ENCODE assay signal across 1 cellular context in the genomic region with DNA sequence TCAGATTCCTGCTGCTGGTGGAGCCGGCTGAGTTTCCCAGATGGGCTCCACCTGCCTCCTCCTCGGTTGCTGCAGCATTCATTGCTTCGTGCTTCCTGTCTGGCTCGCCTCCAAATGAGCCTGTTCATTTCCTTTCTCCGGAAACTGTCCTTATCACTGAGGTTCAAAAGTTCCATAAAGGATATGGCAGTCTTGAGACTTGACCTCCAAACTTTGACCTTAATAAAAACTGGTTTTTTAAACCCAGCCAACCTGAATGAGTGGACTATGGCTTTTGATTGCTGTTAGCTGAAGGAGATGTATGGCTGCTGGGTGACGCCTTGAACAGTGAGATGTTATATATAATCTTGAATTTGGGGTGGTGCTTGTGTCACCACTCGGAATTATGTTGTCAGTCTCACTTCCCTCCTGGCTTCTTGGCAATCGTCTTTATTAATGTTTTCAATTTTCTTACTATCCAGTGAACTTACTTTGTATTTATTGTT.
TF ChIP-seq lines count a peak whose summit lies in the region.

No MANE protein-coding gene starts in this region.

TF ChIP-seq in HepG2, 621 proteins besides CTCF, POLR2A, EP300 and RAD21 (continued from another document and continues in another):
- TF ChIP-seq, protein P1, sequence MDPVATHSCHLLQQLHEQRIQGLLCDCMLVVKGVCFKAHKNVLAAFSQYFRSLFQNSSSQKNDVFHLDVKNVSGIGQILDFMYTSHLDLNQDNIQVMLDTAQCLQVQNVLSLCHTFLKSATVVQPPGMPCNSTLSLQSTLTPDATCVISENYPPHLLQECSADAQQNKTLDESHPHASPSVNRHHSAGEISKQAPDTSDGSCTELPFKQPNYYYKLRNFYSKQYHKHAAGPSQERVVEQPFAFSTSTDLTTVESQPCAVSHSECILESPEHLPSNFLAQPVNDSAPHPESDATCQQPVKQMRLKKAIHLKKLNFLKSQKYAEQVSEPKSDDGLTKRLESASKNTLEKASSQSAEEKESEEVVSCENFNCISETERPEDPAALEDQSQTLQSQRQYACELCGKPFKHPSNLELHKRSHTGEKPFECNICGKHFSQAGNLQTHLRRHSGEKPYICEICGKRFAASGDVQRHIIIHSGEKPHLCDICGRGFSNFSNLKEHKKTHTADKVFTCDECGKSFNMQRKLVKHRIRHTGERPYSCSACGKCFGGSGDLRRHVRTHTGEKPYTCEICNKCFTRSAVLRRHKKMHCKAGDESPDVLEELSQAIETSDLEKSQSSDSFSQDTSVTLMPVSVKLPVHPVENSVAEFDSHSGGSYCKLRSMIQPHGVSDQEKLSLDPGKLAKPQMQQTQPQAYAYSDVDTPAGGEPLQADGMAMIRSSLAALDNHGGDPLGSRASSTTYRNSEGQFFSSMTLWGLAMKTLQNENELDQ (CRISPR knock-in tag; IDR thresholded peaks at IDR 0.05; ENCODE audit: borderline replicate concordance): no peak
- TF ChIP-seq KLF12 (CRISPR knock-in tag; IDR thresholded peaks at IDR 0.05; ENCODE audit: borderline replicate concordance) (no peak), RFXAP (CRISPR knock-in tag; IDR thresholded peaks at IDR 0.05; ENCODE audit: borderline replicate concordance) (no peak), ZFP82 (CRISPR knock-in tag; IDR thresholded peaks at IDR 0.05; ENCODE audit: borderline replicate concordance) (no peak), TEAD2 (CRISPR knock-in tag; IDR thresholded peaks at IDR 0.05) (no peak), FOSL2 (CRISPR knock-in tag; IDR thresholded peaks at IDR 0.05) (peak; percentile 45), ZKSCAN1 (IDR thresholded peaks at IDR 0.05; ENCODE audit: low read length) (no peak), TAF1 (CRISPR knock-in tag; IDR thresholded peaks at IDR 0.05) (no peak), ZNF572 (CRISPR knock-in tag; IDR thresholded peaks at IDR 0.05) (no peak), HNRNPK (IDR thresholded peaks at IDR 0.05; ENCODE audit: low read depth, low read length, poor library complexity, severe bottlenecking) (no peak), HCFC1 (IDR thresholded peaks at IDR 0.05; ENCODE audit: low read depth, low read length) (no peak), FOXK1 (CRISPR knock-in tag; IDR thresholded peaks at IDR 0.05; ENCODE audit: borderline replicate concordance, low read depth) (no peak), MED13 (CRISPR knock-in tag; IDR thresholded peaks at IDR 0.05) (no peak), ZFAT (CRISPR knock-in tag; conservative IDR thresholded peaks at IDR 0.05) (no peak), HDAC1 (CRISPR knock-in tag; IDR thresholded peaks at IDR 0.05) (peak; percentile 64; the same call in 1 of the 2 replicates), SNAPC2 (CRISPR knock-in tag; IDR thresholded peaks at IDR 0.05) (no peak), SIX4 (CRISPR knock-in tag; IDR thresholded peaks at IDR 0.05) (no peak), ZSCAN25 (CRISPR knock-in tag; IDR thresholded peaks at IDR 0.05) (no peak), STAG1 (CRISPR knock-in tag; IDR thresholded peaks at IDR 0.05) (no peak), RNF2 (conservative IDR thresholded peaks at IDR 0.05; ENCODE audit: low read depth) (no peak), KDM5B (CRISPR knock-in tag; IDR thresholded peaks at IDR 0.05; ENCODE audit: borderline replicate concordance) (no peak), PAX8 (CRISPR knock-in tag; IDR thresholded peaks at IDR 0.05; ENCODE audit: borderline replicate concordance) (no peak), ZNF839 (CRISPR knock-in tag; IDR thresholded peaks at IDR 0.05; ENCODE audit: borderline replicate concordance) (no peak), TAF15 (IDR thresholded peaks at IDR 0.05; ENCODE audit: low read depth, low read length, poor library complexity, severe bottlenecking) (no peak), KDM4B (CRISPR knock-in tag; IDR thresholded peaks at IDR 0.05) (no peak), SAFB2 (CRISPR knock-in tag; IDR thresholded peaks at IDR 0.05; ENCODE audit: borderline replicate concordance, low read depth) (no peak), ZNF737 (CRISPR knock-in tag; IDR thresholded peaks at IDR 0.05; ENCODE audit: borderline replicate concordance) (no peak), ZNF7 (CRISPR knock-in tag; IDR thresholded peaks at IDR 0.05) (no peak), CEBPB (IDR thresholded peaks at IDR 0.05; ENCODE audit: borderline replicate concordance, low read depth, low read length) (no peak), ZNF3 (CRISPR knock-in tag; IDR thresholded peaks at IDR 0.05) (no peak), ZFP36L1 (CRISPR knock-in tag; IDR thresholded peaks at IDR 0.05) (no peak), PLRG1 (conservative IDR thresholded peaks at IDR 0.05) (no peak), ZNF30 (CRISPR knock-in tag; IDR thresholded peaks at IDR 0.05) (no peak), ZBTB20 (CRISPR knock-in tag; IDR thresholded peaks at IDR 0.05; ENCODE audit: borderline replicate concordance, low read depth) (no peak), SUZ12 (IDR thresholded peaks at IDR 0.05; ENCODE audit: low read depth, low read length) (no peak), MZF1 (CRISPR knock-in tag; IDR thresholded peaks at IDR 0.05; ENCODE audit: borderline replicate concordance) (no peak), TCF12 (IDR thresholded peaks at IDR 0.05) (no peak), TCF12 (CRISPR knock-in tag; IDR thresholded peaks at IDR 0.05) (no peak)
- TF ChIP-seq, protein P2, sequence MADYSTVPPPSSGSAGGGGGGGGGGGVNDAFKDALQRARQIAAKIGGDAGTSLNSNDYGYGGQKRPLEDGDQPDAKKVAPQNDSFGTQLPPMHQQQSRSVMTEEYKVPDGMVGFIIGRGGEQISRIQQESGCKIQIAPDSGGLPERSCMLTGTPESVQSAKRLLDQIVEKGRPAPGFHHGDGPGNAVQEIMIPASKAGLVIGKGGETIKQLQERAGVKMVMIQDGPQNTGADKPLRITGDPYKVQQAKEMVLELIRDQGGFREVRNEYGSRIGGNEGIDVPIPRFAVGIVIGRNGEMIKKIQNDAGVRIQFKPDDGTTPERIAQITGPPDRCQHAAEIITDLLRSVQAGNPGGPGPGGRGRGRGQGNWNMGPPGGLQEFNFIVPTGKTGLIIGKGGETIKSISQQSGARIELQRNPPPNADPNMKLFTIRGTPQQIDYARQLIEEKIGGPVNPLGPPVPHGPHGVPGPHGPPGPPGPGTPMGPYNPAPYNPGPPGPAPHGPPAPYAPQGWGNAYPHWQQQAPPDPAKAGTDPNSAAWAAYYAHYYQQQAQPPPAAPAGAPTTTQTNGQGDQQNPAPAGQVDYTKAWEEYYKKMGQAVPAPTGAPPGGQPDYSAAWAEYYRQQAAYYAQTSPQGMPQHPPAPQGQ (CRISPR knock-in tag; IDR thresholded peaks at IDR 0.05; ENCODE audit: borderline replicate concordance): no peak
- TF ChIP-seq, protein P3, sequence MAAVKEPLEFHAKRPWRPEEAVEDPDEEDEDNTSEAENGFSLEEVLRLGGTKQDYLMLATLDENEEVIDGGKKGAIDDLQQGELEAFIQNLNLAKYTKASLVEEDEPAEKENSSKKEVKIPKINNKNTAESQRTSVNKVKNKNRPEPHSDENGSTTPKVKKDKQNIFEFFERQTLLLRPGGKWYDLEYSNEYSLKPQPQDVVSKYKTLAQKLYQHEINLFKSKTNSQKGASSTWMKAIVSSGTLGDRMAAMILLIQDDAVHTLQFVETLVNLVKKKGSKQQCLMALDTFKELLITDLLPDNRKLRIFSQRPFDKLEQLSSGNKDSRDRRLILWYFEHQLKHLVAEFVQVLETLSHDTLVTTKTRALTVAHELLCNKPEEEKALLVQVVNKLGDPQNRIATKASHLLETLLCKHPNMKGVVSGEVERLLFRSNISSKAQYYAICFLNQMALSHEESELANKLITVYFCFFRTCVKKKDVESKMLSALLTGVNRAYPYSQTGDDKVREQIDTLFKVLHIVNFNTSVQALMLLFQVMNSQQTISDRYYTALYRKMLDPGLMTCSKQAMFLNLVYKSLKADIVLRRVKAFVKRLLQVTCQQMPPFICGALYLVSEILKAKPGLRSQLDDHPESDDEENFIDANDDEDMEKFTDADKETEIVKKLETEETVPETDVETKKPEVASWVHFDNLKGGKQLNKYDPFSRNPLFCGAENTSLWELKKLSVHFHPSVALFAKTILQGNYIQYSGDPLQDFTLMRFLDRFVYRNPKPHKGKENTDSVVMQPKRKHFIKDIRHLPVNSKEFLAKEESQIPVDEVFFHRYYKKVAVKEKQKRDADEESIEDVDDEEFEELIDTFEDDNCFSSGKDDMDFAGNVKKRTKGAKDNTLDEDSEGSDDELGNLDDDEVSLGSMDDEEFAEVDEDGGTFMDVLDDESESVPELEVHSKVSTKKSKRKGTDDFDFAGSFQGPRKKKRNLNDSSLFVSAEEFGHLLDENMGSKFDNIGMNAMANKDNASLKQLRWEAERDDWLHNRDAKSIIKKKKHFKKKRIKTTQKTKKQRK (IDR thresholded peaks at IDR 0.05; ENCODE audit: low read length): no peak
- TF ChIP-seq, protein P4, sequence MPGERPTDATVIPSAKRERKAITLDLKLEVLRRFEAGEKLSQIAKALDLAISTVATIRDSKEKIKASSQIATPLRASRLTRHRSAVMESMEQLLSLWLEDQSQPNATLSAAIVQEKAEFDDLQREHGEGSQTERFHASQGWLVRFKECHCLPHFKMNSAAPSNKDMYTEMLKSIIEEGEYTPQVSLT (CRISPR knock-in tag; IDR thresholded peaks at IDR 0.05; ENCODE audit: borderline replicate concordance, low read depth): no peak
- TF ChIP-seq, protein P5, sequence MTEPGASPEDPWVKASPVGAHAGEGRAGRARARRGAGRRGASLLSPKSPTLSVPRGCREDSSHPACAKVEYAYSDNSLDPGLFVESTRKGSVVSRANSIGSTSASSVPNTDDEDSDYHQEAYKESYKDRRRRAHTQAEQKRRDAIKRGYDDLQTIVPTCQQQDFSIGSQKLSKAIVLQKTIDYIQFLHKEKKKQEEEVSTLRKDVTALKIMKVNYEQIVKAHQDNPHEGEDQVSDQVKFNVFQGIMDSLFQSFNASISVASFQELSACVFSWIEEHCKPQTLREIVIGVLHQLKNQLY (CRISPR knock-in tag; IDR thresholded peaks at IDR 0.05): peak; percentile 42; the same call in 1 of the 2 replicates
- TF ChIP-seq, protein P6, sequence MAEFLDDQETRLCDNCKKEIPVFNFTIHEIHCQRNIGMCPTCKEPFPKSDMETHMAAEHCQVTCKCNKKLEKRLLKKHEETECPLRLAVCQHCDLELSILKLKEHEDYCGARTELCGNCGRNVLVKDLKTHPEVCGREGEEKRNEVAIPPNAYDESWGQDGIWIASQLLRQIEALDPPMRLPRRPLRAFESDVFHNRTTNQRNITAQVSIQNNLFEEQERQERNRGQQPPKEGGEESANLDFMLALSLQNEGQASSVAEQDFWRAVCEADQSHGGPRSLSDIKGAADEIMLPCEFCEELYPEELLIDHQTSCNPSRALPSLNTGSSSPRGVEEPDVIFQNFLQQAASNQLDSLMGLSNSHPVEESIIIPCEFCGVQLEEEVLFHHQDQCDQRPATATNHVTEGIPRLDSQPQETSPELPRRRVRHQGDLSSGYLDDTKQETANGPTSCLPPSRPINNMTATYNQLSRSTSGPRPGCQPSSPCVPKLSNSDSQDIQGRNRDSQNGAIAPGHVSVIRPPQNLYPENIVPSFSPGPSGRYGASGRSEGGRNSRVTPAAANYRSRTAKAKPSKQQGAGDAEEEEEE (CRISPR knock-in tag; IDR thresholded peaks at IDR 0.05; ENCODE audit: borderline replicate concordance): no peak
- TF ChIP-seq, protein P7, sequence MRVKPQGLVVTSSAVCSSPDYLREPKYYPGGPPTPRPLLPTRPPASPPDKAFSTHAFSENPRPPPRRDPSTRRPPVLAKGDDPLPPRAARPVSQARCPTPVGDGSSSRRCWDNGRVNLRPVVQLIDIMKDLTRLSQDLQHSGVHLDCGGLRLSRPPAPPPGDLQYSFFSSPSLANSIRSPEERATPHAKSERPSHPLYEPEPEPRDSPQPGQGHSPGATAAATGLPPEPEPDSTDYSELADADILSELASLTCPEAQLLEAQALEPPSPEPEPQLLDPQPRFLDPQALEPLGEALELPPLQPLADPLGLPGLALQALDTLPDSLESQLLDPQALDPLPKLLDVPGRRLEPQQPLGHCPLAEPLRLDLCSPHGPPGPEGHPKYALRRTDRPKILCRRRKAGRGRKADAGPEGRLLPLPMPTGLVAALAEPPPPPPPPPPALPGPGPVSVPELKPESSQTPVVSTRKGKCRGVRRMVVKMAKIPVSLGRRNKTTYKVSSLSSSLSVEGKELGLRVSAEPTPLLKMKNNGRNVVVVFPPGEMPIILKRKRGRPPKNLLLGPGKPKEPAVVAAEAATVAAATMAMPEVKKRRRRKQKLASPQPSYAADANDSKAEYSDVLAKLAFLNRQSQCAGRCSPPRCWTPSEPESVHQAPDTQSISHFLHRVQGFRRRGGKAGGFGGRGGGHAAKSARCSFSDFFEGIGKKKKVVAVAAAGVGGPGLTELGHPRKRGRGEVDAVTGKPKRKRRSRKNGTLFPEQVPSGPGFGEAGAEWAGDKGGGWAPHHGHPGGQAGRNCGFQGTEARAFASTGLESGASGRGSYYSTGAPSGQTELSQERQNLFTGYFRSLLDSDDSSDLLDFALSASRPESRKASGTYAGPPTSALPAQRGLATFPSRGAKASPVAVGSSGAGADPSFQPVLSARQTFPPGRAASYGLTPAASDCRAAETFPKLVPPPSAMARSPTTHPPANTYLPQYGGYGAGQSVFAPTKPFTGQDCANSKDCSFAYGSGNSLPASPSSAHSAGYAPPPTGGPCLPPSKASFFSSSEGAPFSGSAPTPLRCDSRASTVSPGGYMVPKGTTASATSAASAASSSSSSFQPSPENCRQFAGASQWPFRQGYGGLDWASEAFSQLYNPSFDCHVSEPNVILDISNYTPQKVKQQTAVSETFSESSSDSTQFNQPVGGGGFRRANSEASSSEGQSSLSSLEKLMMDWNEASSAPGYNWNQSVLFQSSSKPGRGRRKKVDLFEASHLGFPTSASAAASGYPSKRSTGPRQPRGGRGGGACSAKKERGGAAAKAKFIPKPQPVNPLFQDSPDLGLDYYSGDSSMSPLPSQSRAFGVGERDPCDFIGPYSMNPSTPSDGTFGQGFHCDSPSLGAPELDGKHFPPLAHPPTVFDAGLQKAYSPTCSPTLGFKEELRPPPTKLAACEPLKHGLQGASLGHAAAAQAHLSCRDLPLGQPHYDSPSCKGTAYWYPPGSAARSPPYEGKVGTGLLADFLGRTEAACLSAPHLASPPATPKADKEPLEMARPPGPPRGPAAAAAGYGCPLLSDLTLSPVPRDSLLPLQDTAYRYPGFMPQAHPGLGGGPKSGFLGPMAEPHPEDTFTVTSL (CRISPR knock-in tag; IDR thresholded peaks at IDR 0.05; ENCODE audit: borderline replicate concordance): peak; percentile 51; the same call in 1 of the 2 replicates
- TF ChIP-seq, protein P8, sequence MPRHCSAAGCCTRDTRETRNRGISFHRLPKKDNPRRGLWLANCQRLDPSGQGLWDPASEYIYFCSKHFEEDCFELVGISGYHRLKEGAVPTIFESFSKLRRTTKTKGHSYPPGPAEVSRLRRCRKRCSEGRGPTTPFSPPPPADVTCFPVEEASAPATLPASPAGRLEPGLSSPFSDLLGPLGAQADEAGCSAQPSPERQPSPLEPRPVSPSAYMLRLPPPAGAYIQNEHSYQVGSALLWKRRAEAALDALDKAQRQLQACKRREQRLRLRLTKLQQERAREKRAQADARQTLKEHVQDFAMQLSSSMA (CRISPR knock-in tag; IDR thresholded peaks at IDR 0.05): no peak
- TF ChIP-seq, protein P9, sequence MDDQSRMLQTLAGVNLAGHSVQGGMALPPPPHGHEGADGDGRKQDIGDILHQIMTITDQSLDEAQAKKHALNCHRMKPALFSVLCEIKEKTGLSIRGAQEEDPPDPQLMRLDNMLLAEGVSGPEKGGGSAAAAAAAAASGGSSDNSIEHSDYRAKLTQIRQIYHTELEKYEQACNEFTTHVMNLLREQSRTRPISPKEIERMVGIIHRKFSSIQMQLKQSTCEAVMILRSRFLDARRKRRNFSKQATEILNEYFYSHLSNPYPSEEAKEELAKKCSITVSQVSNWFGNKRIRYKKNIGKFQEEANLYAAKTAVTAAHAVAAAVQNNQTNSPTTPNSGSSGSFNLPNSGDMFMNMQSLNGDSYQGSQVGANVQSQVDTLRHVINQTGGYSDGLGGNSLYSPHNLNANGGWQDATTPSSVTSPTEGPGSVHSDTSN (CRISPR knock-in tag; IDR thresholded peaks at IDR 0.05; ENCODE audit: borderline replicate concordance): no peak
